In genomic region chr11:122333476-122333875, GRCh38 we compare ENCODE assay signal across 35 cellular contexts.
"Had no signal": no experiment of that assay in that cellular context is flagged by ENCODE, and none has a peak within 500 bp of the region (broad histone marks: within the 10 kb centered on the region; RNA-seq: fewer than 3 reads in every experiment).

No MANE protein-coding gene starts in this region.

- H3K27me3 ChIP-seq: adrenal gland, body of pancreas, breast epithelium had no signal

- H3K4me3 ChIP-seq: adrenal gland, body of pancreas, breast epithelium had no signal

- H3K27ac ChIP-seq: adrenal gland, body of pancreas, brain microvascular endothelial cell, breast epithelium, VCaP had no signal

- H3K36me3 Mint-ChIP-seq: activated CD4-positive, alpha-beta memory T cell treated with anti-CD3 and anti-CD28 coated beads for 36 hours; activated naive CD4-positive, alpha-beta T cell treated with anti-CD3 and anti-CD28 coated beads, Interleukin-2, amount 50 U/mL, for 72 hours; activated naive CD8-positive, alpha-beta T cell treated with anti-CD3 and anti-CD28 coated beads for 36 hours had no signal

- H3K36me3 ChIP-seq: adrenal gland, brain microvascular endothelial cell, breast epithelium had no signal

- H3K9me3 Mint-ChIP-seq: activated B cell treated with CpG ODN at 0.5 μM for 24 hours; activated CD4-positive, alpha-beta memory T cell treated with anti-CD3 and anti-CD28 coated beads for 36 hours; activated CD4-positive, alpha-beta T cell treated with anti-CD3 and anti-CD28 coated beads, Interleukin-2, amount 10 ng/mL, durations not matched to agents 24 days and 14 days; activated CD8-positive, alpha-beta T cell treated with anti-CD3 and anti-CD28 coated beads for 36 hours; activated naive CD4-positive, alpha-beta T cell treated with anti-CD3 and anti-CD28 coated beads for 36 hours; activated naive CD4-positive, alpha-beta T cell treated with anti-CD3 and anti-CD28 coated beads, Interleukin-2, amount 50 U/mL, for 72 hours; activated naive CD8-positive, alpha-beta T cell treated with anti-CD3 and anti-CD28 coated beads for 36 hours; activated T-cell treated with anti-CD3 and anti-CD28 coated beads, Interleukin-2, amount 50 U/mL, for 4 hours; activated T-cell treated with anti-CD3 and anti-CD28 coated beads, Interleukin-2, amount 50 U/mL, for 72 hours; activated T-helper 1 cell treated with anti-CD3 and anti-CD28 coated beads, Interleukin-12 subunit alpha, Interleukin-12 subunit beta, Interleukin-2, Interleukin-4 antibody, amounts not matched to agents 30 ng/mL and 10 ng/mL and 1 ng/mL, durations not matched to agents 14 hours and 24 hours and 36 hours; activated T-helper 17 cell treated with anti-CD3 and anti-CD28 coated beads, Interleukin-2, amount 50 U/mL, for 72 hours; T-helper 1 cell treated with Interleukin-12 subunit alpha and Interleukin-12 subunit beta and Interleukin-4 antibody, amounts not matched to agents 30 μg/mL and 1 μg/mL, for 36 hours; T-helper 2 cell treated with Interferon-gamma antibody and Interleukin-4, amounts not matched to agents 5 μg/mL and 100 μg/mL, for 36 hours had no signal

- H3K27ac Mint-ChIP-seq: activated B cell treated with CpG ODN at 0.5 μM for 24 hours; activated CD4-positive, alpha-beta memory T cell treated with anti-CD3 and anti-CD28 coated beads for 36 hours; activated CD4-positive, alpha-beta T cell treated with anti-CD3 and anti-CD28 coated beads, Interleukin-2, amount 10 ng/mL, durations not matched to agents 24 days and 14 days; activated CD8-positive, alpha-beta T cell treated with anti-CD3 and anti-CD28 coated beads for 36 hours; activated naive CD4-positive, alpha-beta T cell treated with anti-CD3 and anti-CD28 coated beads for 36 hours; activated naive CD4-positive, alpha-beta T cell treated with anti-CD3 and anti-CD28 coated beads, Interleukin-2, amount 50 U/mL, for 72 hours; activated naive CD8-positive, alpha-beta T cell treated with anti-CD3 and anti-CD28 coated beads for 36 hours; activated T-cell treated with anti-CD3 and anti-CD28 coated beads, Interleukin-2, amount 50 U/mL, for 72 hours; activated T-helper 1 cell treated with anti-CD3 and anti-CD28 coated beads, Interleukin-12 subunit alpha, Interleukin-12 subunit beta, Interleukin-2, Interleukin-4 antibody, amounts not matched to agents 30 ng/mL and 10 ng/mL and 1 ng/mL, durations not matched to agents 14 hours and 24 hours and 36 hours; activated T-helper 17 cell treated with anti-CD3 and anti-CD28 coated beads, Interleukin-2, amount 50 U/mL, for 72 hours; T-helper 1 cell treated with Interleukin-12 subunit alpha and Interleukin-12 subunit beta and Interleukin-4 antibody, amounts not matched to agents 30 μg/mL and 1 μg/mL, for 36 hours; T-helper 2 cell treated with Interferon-gamma antibody and Interleukin-4, amounts not matched to agents 5 μg/mL and 100 μg/mL, for 36 hours had no signal

- H3K27me3 Mint-ChIP-seq: activated B cell treated with CpG ODN at 0.5 μM for 24 hours; activated CD4-positive, alpha-beta memory T cell treated with anti-CD3 and anti-CD28 coated beads for 36 hours; activated CD4-positive, alpha-beta T cell treated with anti-CD3 and anti-CD28 coated beads, Interleukin-2, amount 10 ng/mL, durations not matched to agents 24 days and 14 days had no signal

- DNase-seq: activated B cell treated with CpG ODN at 0.5 μM for 24 hours; activated CD4-positive, alpha-beta memory T cell treated with anti-CD3 and anti-CD28 coated beads for 36 hours; activated CD4-positive, alpha-beta T cell treated with anti-CD3 and anti-CD28 coated beads for 4 hours; activated CD4-positive, alpha-beta T cell treated with anti-CD3 and anti-CD28 coated beads, Interleukin-2, amount 10 ng/mL, durations not matched to agents 24 days and 14 days; activated CD4-positive, alpha-beta T cell treated with anti-CD3 and anti-CD28 coated beads, Interleukin-2, amount 50 U/mL, for 1 hour; activated CD4-positive, alpha-beta T cell treated with anti-CD3 and anti-CD28 coated beads, Interleukin-2, amount 50 U/mL, for 4 hours; activated CD4-positive, CD25-positive, alpha-beta regulatory T cell treated with anti-CD3 and anti-CD28 coated beads, Interleukin-2, amount 50 U/mL, for 72 hours; activated CD8-positive, alpha-beta memory T cell treated with anti-CD3 and anti-CD28 coated beads, Interleukin-2, amount 50 U/mL, for 4 hours; activated CD8-positive, alpha-beta T cell treated with anti-CD3 and anti-CD28 coated beads for 36 hours; activated effector memory CD4-positive, alpha-beta T cell treated with anti-CD3 and anti-CD28 coated beads, Interleukin-2, amount 50 U/mL, for 16 hours; activated gamma-delta T cell treated with Interleukin-2 at 50 U/mL for 16 hours; activated naive CD4-positive, alpha-beta T cell; activated naive CD4-positive, alpha-beta T cell treated with anti-CD3 and anti-CD28 coated beads for 36 hours; activated naive CD4-positive, alpha-beta T cell treated with anti-CD3 and anti-CD28 coated beads, Interleukin-2, amount 50 U/mL, for 16 hours; activated naive CD8-positive, alpha-beta T cell treated with anti-CD3 and anti-CD28 coated beads for 36 hours; activated T-cell treated with anti-CD3 and anti-CD28 coated beads for 4 hours; activated T-cell treated with anti-CD3 and anti-CD28 coated beads, Interleukin-2, amount 50 U/mL, for 1 hour; activated T-cell treated with anti-CD3 and anti-CD28 coated beads, Interleukin-2, amount 50 U/mL, for 4 hours; activated T-cell treated with anti-CD3 and anti-CD28 coated beads, Interleukin-2, amount 50 U/mL, for 72 hours; adrenal gland; amniotic stem cell; aorta; body of pancreas; brain microvascular endothelial cell; central memory CD4-positive, alpha-beta T cell; T-helper 1 cell; T-helper 2 cell; T-helper 9 cell had no signal

- H3K4me1 Mint-ChIP-seq: activated B cell treated with CpG ODN at 0.5 μM for 24 hours; activated CD4-positive, alpha-beta T cell treated with anti-CD3 and anti-CD28 coated beads, Interleukin-2, amount 10 ng/mL, durations not matched to agents 24 days and 14 days; activated naive CD8-positive, alpha-beta T cell treated with anti-CD3 and anti-CD28 coated beads for 36 hours; activated T-helper 17 cell treated with anti-CD3 and anti-CD28 coated beads, Interleukin-2, amount 50 U/mL, for 72 hours had no signal

- H3K4me1 ChIP-seq: body of pancreas, breast epithelium had no signal

- ATAC-seq: activated CD8-positive, alpha-beta T cell treated with anti-CD3 and anti-CD28 coated beads for 36 hours; activated naive CD4-positive, alpha-beta T cell treated with anti-CD3 and anti-CD28 coated beads, Interleukin-2, amount 50 U/mL, for 72 hours; activated T-cell treated with anti-CD3 and anti-CD28 coated beads, Interleukin-2, amount 50 U/mL, for 4 hours; activated T-cell treated with anti-CD3 and anti-CD28 coated beads, Interleukin-2, amount 50 U/mL, for 72 hours; activated T-helper 17 cell treated with anti-CD3 and anti-CD28 coated beads, Interleukin-2, amount 50 U/mL, for 72 hours; body of pancreas had no signal

- H3K4me3 Mint-ChIP-seq: activated B cell treated with CpG ODN at 0.5 μM for 24 hours; activated CD4-positive, alpha-beta memory T cell treated with anti-CD3 and anti-CD28 coated beads for 36 hours; activated CD4-positive, alpha-beta T cell treated with anti-CD3 and anti-CD28 coated beads, Interleukin-2, amount 10 ng/mL, durations not matched to agents 24 days and 14 days; activated CD8-positive, alpha-beta T cell treated with anti-CD3 and anti-CD28 coated beads for 36 hours; activated naive CD4-positive, alpha-beta T cell treated with anti-CD3 and anti-CD28 coated beads for 36 hours; activated naive CD8-positive, alpha-beta T cell treated with anti-CD3 and anti-CD28 coated beads for 36 hours; activated T-cell treated with anti-CD3 and anti-CD28 coated beads, Interleukin-2, amount 50 U/mL, for 4 hours; activated T-cell treated with anti-CD3 and anti-CD28 coated beads, Interleukin-2, amount 50 U/mL, for 72 hours; activated T-helper 1 cell treated with anti-CD3 and anti-CD28 coated beads, Interleukin-12 subunit alpha, Interleukin-12 subunit beta, Interleukin-2, Interleukin-4 antibody, amounts not matched to agents 30 ng/mL and 10 ng/mL and 1 ng/mL, durations not matched to agents 14 hours and 24 hours and 36 hours; activated T-helper 17 cell treated with anti-CD3 and anti-CD28 coated beads, Interleukin-2, amount 50 U/mL, for 72 hours; T-helper 1 cell treated with Interleukin-12 subunit alpha and Interleukin-12 subunit beta and Interleukin-4 antibody, amounts not matched to agents 30 μg/mL and 1 μg/mL, for 36 hours; T-helper 2 cell treated with Interferon-gamma antibody and Interleukin-4, amounts not matched to agents 5 μg/mL and 100 μg/mL, for 36 hours had no signal

- H3K9me3 ChIP-seq: adrenal gland, body of pancreas, breast epithelium had no signal
